In the genomic region with DNA sequence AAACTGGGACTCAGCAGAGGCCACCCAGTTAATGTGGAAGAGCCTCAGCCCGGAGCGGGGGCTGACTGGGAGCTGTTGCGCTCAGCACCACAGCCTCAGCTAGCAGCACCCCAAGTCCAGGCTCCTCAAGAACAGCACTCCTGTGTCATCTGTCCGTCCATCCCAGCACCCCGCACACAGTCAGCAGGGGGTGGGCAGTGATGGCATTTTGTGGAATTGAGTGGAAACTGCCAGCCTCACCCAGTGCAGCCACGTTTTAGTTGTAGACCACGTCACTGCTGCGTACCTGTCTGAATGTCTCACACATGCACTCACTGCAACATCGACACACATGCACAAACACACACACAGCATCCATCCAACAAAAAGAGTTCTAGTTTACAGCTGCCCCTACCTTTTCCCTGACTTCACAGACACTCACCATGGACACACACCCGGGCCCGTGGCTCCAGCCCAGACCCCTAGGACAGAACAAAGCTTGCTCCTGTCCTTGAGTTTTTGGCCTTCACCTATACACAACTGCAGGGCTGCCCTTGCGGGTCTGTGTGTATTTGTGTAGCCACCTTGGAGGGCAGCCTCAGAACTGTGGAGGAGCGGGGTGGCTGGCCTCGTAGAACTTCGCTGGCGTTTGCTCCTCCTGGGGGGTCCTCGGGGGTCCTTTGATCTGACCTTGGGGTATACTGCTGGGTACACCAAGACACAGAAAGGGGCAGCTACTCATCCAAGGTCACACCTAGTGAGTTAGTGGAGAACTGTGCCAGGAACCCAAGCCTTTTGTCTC, we compare ENCODE assay signal across 1 cellular context.
TF ChIP-seq lines count a peak whose summit lies in the region.

No MANE protein-coding gene starts in this region.

TF ChIP-seq in HepG2, 621 proteins besides CTCF, POLR2A, EP300 and RAD21 (continued from another document):
- no peak for TF ChIP-seq ZNF770 (CRISPR knock-in tag; IDR thresholded peaks at IDR 0.05)
- TF ChIP-seq THYN1 (CRISPR knock-in tag; IDR thresholded peaks at IDR 0.05; ENCODE audit: borderline replicate concordance, low read depth), result no peak
- TF ChIP-seq NRL (CRISPR knock-in tag; IDR thresholded peaks at IDR 0.05; ENCODE audit: borderline replicate concordance), result 0 out of 2 replicates have a peak, but pooled peaks have one; percentile 22
- TF ChIP-seq, protein P1, sequence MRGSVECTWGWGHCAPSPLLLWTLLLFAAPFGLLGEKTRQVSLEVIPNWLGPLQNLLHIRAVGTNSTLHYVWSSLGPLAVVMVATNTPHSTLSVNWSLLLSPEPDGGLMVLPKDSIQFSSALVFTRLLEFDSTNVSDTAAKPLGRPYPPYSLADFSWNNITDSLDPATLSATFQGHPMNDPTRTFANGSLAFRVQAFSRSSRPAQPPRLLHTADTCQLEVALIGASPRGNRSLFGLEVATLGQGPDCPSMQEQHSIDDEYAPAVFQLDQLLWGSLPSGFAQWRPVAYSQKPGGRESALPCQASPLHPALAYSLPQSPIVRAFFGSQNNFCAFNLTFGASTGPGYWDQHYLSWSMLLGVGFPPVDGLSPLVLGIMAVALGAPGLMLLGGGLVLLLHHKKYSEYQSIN (CRISPR knock-in tag; IDR thresholded peaks at IDR 0.05; ENCODE audit: borderline replicate concordance), result no peak
- TF ChIP-seq SRY (CRISPR knock-in tag; IDR thresholded peaks at IDR 0.05), result 0 out of 2 replicates have a peak, but pooled peaks have one; percentile 36
- no peak for TF ChIP-seq ZBTB40 (IDR thresholded peaks at IDR 0.05)
- 0 out of 2 replicates have a peak, but pooled peaks have one; percentile 29 for TF ChIP-seq ZBTB40 (CRISPR knock-in tag; IDR thresholded peaks at IDR 0.05)
